Comparison of ENCODE assay signal across 9 cellular contexts in genomic region chr16:81478876-81479496, GRCh38. TPM values are rescaled to one million over a fixed set of nuclear protein-coding genes. Genes with fewer than 3 reads are reported as not detected.
A peak's percentile ranks its signal among the peaks of the same experiment; 100 is the strongest.
DNase-seq lines count a peak whose midpoint lies in the region; ATAC-seq and TF ChIP-seq lines count a peak whose summit lies in the region.
"Had no signal": no experiment of that assay in that cellular context is flagged by ENCODE, and none has a peak within 500 bp of the region (broad histone marks: within the 10 kb centered on the region; RNA-seq: fewer than 3 reads in every experiment).

No MANE protein-coding gene starts in this region.

- H3K4me3 Mint-ChIP-seq in T-helper 2 cell treated with Interferon-gamma antibody and Interleukin-4, amounts not matched to agents 5 μg/mL and 100 μg/mL, for 36 hours: peak overlapping the region; percentile 37
- H3K4me3 Mint-ChIP-seq in activated naive CD8-positive, alpha-beta T cell treated with anti-CD3 and anti-CD28 coated beads for 36 hours: no peak overlapping the region
- H3K4me3 Mint-ChIP-seq in naive B cell: peak overlapping the region; percentile 81 to 95 (median 88)

- H3K27me3 ChIP-seq in A673 (replicated peaks; ENCODE audit: insufficient read depth, low read depth, low read length, poor library complexity): no peaks in the 10 kb centered on the region

- no peaks in the 10 kb centered on the region for H3K36me3 ChIP-seq in A673 (ENCODE audit: insufficient read depth, low read length, poor library complexity, severe bottlenecking)
- H3K36me3 ChIP-seq: thoracic aorta had no signal

- H3K27ac Mint-ChIP-seq in T-helper 2 cell treated with Interferon-gamma antibody and Interleukin-4, amounts not matched to agents 5 μg/mL and 100 μg/mL, for 36 hours: peak overlapping the region; percentile 19
- peak overlapping the region; percentile 9 for H3K27ac Mint-ChIP-seq in activated naive CD8-positive, alpha-beta T cell treated with anti-CD3 and anti-CD28 coated beads for 36 hours
- H3K27ac Mint-ChIP-seq in naive B cell: peak overlapping the region; percentile 98 to 100 (median 99)

- no peaks in the 10 kb centered on the region for H3K9me3 ChIP-seq in A673 (ENCODE audit: low read depth, low read length, poor library complexity, severe bottlenecking)
- H3K9me3 ChIP-seq: thoracic aorta had no signal

- no peaks in the 10 kb centered on the region for H3K9me3 Mint-ChIP-seq in T-helper 2 cell treated with Interferon-gamma antibody and Interleukin-4, amounts not matched to agents 5 μg/mL and 100 μg/mL, for 36 hours
- no peaks in the 10 kb centered on the region for H3K9me3 Mint-ChIP-seq in activated naive CD8-positive, alpha-beta T cell treated with anti-CD3 and anti-CD28 coated beads for 36 hours
- H3K9me3 Mint-ChIP-seq in naive B cell: peaks cover 0 to 3% (median 0%) of the 10 kb centered on the region in 7 donors

- H3K4me1 Mint-ChIP-seq in T-helper 2 cell treated with Interferon-gamma antibody and Interleukin-4, amounts not matched to agents 5 μg/mL and 100 μg/mL, for 36 hours (ENCODE audit: low read depth): peaks cover 78% of the 10 kb centered on the region
- H3K4me1 Mint-ChIP-seq in activated naive CD8-positive, alpha-beta T cell treated with anti-CD3 and anti-CD28 coated beads for 36 hours: peaks cover 59% of the 10 kb centered on the region
- peaks cover 87 to 98% (median 94%) of the 10 kb centered on the region in 3 donors for H3K4me1 Mint-ChIP-seq in naive B cell

- H3K4me3 ChIP-seq in A673 (ENCODE audit: low read depth, low read length, poor library complexity, severe bottlenecking): no peak overlapping the region
- H3K4me3 ChIP-seq: thoracic aorta had no signal

- no peak for DNase-seq in T-helper 2 cell treated with Interferon-gamma antibody and Interleukin-4, amounts not matched to agents 5 μg/mL and 100 μg/mL, for 36 hours (ENCODE audit: low spot score)
- DNase-seq in T-helper 2 cell (no peak), naive B cell (peak; percentile 90), A673 (ENCODE audit: low spot score) (no peak), ecto neural progenitor cell (ENCODE audit: low spot score) (no peak), D341Med (ENCODE audit: low spot score) (no peak)
- DNase-seq in activated naive CD8-positive, alpha-beta T cell treated with anti-CD3 and anti-CD28 coated beads for 36 hours: no peak

- no TSS peak for BruUV-seq in A673 (replicated peaks; lab: Mats Ljungman, UMichigan)

- no peaks in the 10 kb centered on the region for H3K27me3 Mint-ChIP-seq in T-helper 2 cell treated with Interferon-gamma antibody and Interleukin-4, amounts not matched to agents 5 μg/mL and 100 μg/mL, for 36 hours (ENCODE audit: low read depth)
- H3K27me3 Mint-ChIP-seq in activated naive CD8-positive, alpha-beta T cell treated with anti-CD3 and anti-CD28 coated beads for 36 hours: no peaks in the 10 kb centered on the region
- no peaks in the 10 kb centered on the region for H3K27me3 Mint-ChIP-seq in naive B cell

- no peak for TF ChIP-seq CTCF in A673 (conservative IDR thresholded peaks at IDR 0.05; ENCODE audit: low read depth, low read length)

- H3K27ac ChIP-seq in A673 (ENCODE audit: low read depth, low read length, poor library complexity, severe bottlenecking): no peak overlapping the region
- H3K27ac ChIP-seq: thoracic aorta had no signal

- H3K4me1 ChIP-seq in A673 (ENCODE audit: insufficient read depth, low read length, poor library complexity, severe bottlenecking): no peaks in the 10 kb centered on the region

- intact Hi-C loops in A673 (cut with micrococcal nuclease; ENCODE audit: unreplicated experiment): no loop called here

- POLR2A ChIA-PET in A673 (lab: Charles Lee; ENCODE audit: low non-redundant PET): no interaction called here

- ATAC-seq in HG03097 (IDR thresholded peaks at IDR 0.05; ENCODE audit: low FRiP score, unreplicated experiment) (peak; percentile 62), naive B cell (ENCODE audit: low read depth in 2 of 2) (peak; percentile 76 to 77)

- CTCF ChIA-PET in A673 (lab: Charles Lee): no interaction called here

- peaks cover 45% of the 10 kb centered on the region for H3K36me3 Mint-ChIP-seq in T-helper 2 cell treated with Interferon-gamma antibody and Interleukin-4, amounts not matched to agents 5 μg/mL and 100 μg/mL, for 36 hours (ENCODE audit: low read depth)
- H3K36me3 Mint-ChIP-seq in activated naive CD8-positive, alpha-beta T cell treated with anti-CD3 and anti-CD28 coated beads for 36 hours: peaks cover 7% of the 10 kb centered on the region
- peaks cover 0 to 14% of the 10 kb centered on the region in 2 donors for H3K36me3 Mint-ChIP-seq in naive B cell

RNA-seq across cellular contexts. Expression of gene CMIP, which starts 34.4 kb away (rescaled TPM):
- total RNA-seq in activated naive CD8-positive, alpha-beta T cell treated with anti-CD3 and anti-CD28 coated beads for 36 hours: 10 to 100 TPM; 28.1 to 29.7 TPM
- 1 to 10 TPM in 3 of 6 donors, under 1 TPM in 3; 0.61 to 2.5 (median 1.3) TPM for polyA plus RNA-seq in naive B cell (ENCODE audit: low read depth in 6 of 6)
- 24.7 and 25.5 TPM in 2 replicates for total RNA-seq in A673 (2021)

Comparison
In these comparisons a context has a peak if more than half of its experiments do, and no peak if none do; other contexts are left out.
1. H3K27ac Mint-ChIP-seq: peak in every context shown above with its lines; median percentile 99 in naive B cell; 19 in T-helper 2 cell treated with Interferon-gamma antibody and Interleukin-4, amounts not matched to agents 5 μg/mL and 100 μg/mL, for 36 hours; 9 in activated naive CD8-positive, alpha-beta T cell treated with anti-CD3 and anti-CD28 coated beads for 36 hours.